Comparison of ENCODE assay signal across 8 cellular contexts in the genomic region with DNA sequence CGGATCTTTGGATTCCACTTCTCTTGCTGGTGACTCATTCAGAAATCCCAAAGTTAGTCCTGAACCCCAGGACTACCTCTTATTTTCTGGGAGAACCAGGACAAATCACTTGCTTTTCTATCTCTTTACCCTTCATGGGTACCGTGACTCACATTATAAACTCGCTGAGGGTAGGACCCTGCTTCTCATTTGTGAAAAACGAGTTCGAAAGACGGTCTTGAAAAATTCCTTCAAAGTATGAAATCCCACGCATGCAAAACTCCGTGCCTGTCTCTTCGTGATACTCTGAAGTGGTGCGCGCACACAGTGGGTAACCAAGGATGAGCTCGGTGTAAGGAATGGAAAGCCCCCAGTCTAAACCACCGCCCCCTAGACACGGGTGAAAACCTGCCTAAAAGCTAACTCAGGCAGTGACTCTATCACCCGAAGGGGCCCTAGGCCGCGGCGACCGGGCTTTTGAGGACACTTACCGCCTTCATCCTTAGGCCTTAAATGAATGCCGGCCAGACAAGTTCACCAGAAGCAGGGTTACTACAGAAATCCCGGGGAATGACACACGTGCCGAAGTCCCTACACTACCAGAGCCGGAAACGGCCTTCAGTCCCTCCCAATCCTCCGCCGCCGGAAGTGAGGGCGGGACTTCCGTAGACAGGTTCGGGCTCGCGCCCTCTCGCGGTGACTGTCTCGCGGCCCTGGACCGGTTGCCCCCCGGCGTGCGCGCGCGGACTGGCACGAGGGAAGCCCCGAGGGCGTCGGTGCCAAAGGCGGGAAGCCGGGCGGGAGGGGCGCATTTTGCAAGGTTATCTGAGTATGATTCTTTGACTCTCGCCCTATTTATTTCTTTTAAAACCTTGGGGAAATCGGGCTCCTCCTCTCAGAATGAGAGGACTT. TPM values are rescaled to one million over a fixed set of nuclear protein-coding genes. Genes with fewer than 3 reads are reported as not detected.
DNase-seq lines count a peak whose midpoint lies in the region; ATAC-seq and TF ChIP-seq lines count a peak whose summit lies in the region.

A gene with protein sequence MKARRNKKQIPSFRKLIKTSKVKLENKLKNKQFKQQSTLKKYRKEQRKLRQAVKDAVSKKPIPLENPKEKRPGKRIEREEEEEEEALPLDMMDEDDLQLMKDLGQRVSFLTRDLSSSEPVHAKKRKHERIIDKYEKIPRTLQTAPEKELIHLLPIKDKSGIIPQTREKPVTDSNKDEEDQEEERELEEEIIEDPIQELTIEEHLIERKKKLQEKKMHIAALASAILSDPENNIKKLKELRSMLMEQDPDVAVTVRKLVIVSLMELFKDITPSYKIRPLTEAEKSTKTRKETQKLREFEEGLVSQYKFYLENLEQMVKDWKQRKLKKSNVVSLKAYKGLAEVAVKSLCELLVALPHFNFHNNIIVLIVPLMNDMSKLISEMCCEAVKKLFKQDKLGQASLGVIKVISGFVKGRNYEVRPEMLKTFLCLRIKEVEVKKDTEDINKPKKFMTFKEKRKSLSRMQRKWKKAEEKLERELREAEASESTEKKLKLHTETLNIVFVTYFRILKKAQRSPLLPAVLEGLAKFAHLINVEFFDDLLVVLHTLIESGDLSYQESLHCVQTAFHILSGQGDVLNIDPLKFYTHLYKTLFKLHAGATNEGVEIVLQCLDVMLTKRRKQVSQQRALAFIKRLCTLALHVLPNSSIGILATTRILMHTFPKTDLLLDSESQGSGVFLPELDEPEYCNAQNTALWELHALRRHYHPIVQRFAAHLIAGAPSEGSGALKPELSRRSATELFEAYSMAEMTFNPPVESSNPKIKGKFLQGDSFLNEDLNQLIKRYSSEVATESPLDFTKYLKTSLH (minus strand): TSS at position 580 of the 891 bp plus-strand sequence. CDS start 101 bp downstream, at position 479.

- no peaks in the 10 kb centered on the region for H3K79me2 ChIP-seq in parathyroid adenoma

- peak within 1 kb of the TSS; percentile 75 for H2AFZ ChIP-seq in parathyroid adenoma

- H3K9me3 Mint-ChIP-seq in activated naive CD8-positive, alpha-beta T cell treated with anti-CD3 and anti-CD28 coated beads, Interleukin-2, amount 50 U/mL, for 24 hours, result peaks cover 5% of the 10 kb centered on the region

- H3K4me3 ChIP-seq in cardiac muscle cell (peak within 1 kb of the TSS; percentile 68), parathyroid adenoma (ENCODE audit: low read depth, low read length) (peak within 1 kb of the TSS; percentile 77), tibial nerve (peak within 1 kb of the TSS; percentile 40 to 79 (median 68))

- H3K27ac Mint-ChIP-seq in activated naive CD8-positive, alpha-beta T cell treated with anti-CD3 and anti-CD28 coated beads, Interleukin-2, amount 50 U/mL, for 24 hours, result peak within 1 kb of the TSS; percentile 96

- DNase-seq in NCI-H1105 treated with DMSO at 0.1 percent for 48 hours (lab: John Stamatoyannopoulos, UW) (peak; percentile 69), SW 1271 (lab: John Stamatoyannopoulos, UW) (peak; percentile 78 to 87), cardiac muscle cell (ENCODE audit: low read depth in 1 of 2, low spot score in 1 of 2) (peak; percentile 96 to 97), tibial nerve (ENCODE audit: low spot score in 2 of 2) (peak; percentile 91 to 94)
- DNase-seq in activated naive CD8-positive, alpha-beta T cell treated with anti-CD3 and anti-CD28 coated beads, Interleukin-2, amount 50 U/mL, for 24 hours, result peak; percentile 98

- H3K27ac ChIP-seq in cardiac muscle cell (peak within 1 kb of the TSS; percentile 74), parathyroid adenoma (peak within 1 kb of the TSS; percentile 29), tibial nerve (peak within 1 kb of the TSS in 3 of 4 donors; percentile 74 to 82 (median 80))

- peak within 1 kb of the TSS; percentile 1 for H3K9ac ChIP-seq in parathyroid adenoma

- H3K4me3 Mint-ChIP-seq in activated naive CD8-positive, alpha-beta T cell treated with anti-CD3 and anti-CD28 coated beads, Interleukin-2, amount 50 U/mL, for 24 hours, result peak within 1 kb of the TSS; percentile 94

- peaks cover 40% of the 10 kb centered on the region for H3K36me3 Mint-ChIP-seq in activated naive CD8-positive, alpha-beta T cell treated with anti-CD3 and anti-CD28 coated beads, Interleukin-2, amount 50 U/mL, for 24 hours (ENCODE audit: low read depth)

- peaks cover 34% of the 10 kb centered on the region for H3K4me1 Mint-ChIP-seq in activated naive CD8-positive, alpha-beta T cell treated with anti-CD3 and anti-CD28 coated beads, Interleukin-2, amount 50 U/mL, for 24 hours

- TF ChIP-seq CTCF in GM12873 (IDR thresholded peaks at IDR 0.05; ENCODE audit: insufficient read depth, low read depth, low read length, missing control alignments), result peak; percentile 87
- TF ChIP-seq CTCF in cardiac muscle cell (IDR thresholded peaks at IDR 0.05; ENCODE audit: low read depth, low read length), result peak; percentile 79
- TF ChIP-seq CTCF in parathyroid adenoma (IDR thresholded peaks at IDR 0.05), result peak; percentile 90
- peak; percentile 89 to 95 (median 90) for TF ChIP-seq CTCF in tibial nerve (IDR thresholded peaks at IDR 0.05)

- H3K4me2 ChIP-seq in parathyroid adenoma (ENCODE audit: low read length), result peak within 1 kb of the TSS; percentile 94

- no peaks in the 10 kb centered on the region for H3K36me3 ChIP-seq in cardiac muscle cell
- H3K36me3 ChIP-seq in parathyroid adenoma (ENCODE audit: control insufficient read depth, insufficient read depth, low read length), result no peaks in the 10 kb centered on the region
- peaks cover 0 to 19% (median 0%) of the 10 kb centered on the region in 3 donors for H3K36me3 ChIP-seq in tibial nerve

- ATAC-seq in HG02678 (IDR thresholded peaks at IDR 0.05; ENCODE audit: unreplicated experiment), result peak; percentile 99
- ATAC-seq in activated naive CD8-positive, alpha-beta T cell treated with anti-CD3 and anti-CD28 coated beads, Interleukin-2, amount 50 U/mL, for 24 hours, result peak; percentile 100

- H3K27me3 ChIP-seq in cardiac muscle cell (no peaks in the 10 kb centered on the region), parathyroid adenoma (ENCODE audit: control insufficient read depth, insufficient read depth, low read length) (no peaks in the 10 kb centered on the region), tibial nerve (no peaks in the 10 kb centered on the region)

- TF ChIP-seq POLR2A in tibial nerve (IDR thresholded peaks at IDR 0.05), result no peak

- H3K27me3 Mint-ChIP-seq in activated naive CD8-positive, alpha-beta T cell treated with anti-CD3 and anti-CD28 coated beads, Interleukin-2, amount 50 U/mL, for 24 hours, result peaks cover 17% of the 10 kb centered on the region

- TF ChIP-seq EP300 in tibial nerve (IDR thresholded peaks at IDR 0.05), result peak; percentile 77 to 80

- H3K9me3 ChIP-seq in cardiac muscle cell (ENCODE audit: low read depth), result no peaks in the 10 kb centered on the region
- no peaks in the 10 kb centered on the region for H3K9me3 ChIP-seq in parathyroid adenoma (ENCODE audit: control insufficient read depth, low read length)
- no peaks in the 10 kb centered on the region for H3K9me3 ChIP-seq in tibial nerve

- WGBS in tibial nerve, 2 donors, result 1% methylated on average over 53 to 54 of the region's 55 CpGs

- peaks cover 6% of the 10 kb centered on the region for H3K4me1 ChIP-seq in cardiac muscle cell (ENCODE audit: low read depth)
- H3K4me1 ChIP-seq in parathyroid adenoma, result peaks cover 5% of the 10 kb centered on the region
- peaks cover 0 to 34% (median 14%) of the 10 kb centered on the region in 4 donors for H3K4me1 ChIP-seq in tibial nerve

RNA-seq across cellular contexts. Expression of the gene that starts here (rescaled TPM):
- total RNA-seq in cardiac muscle cell (7.1 and 10.4 TPM in 2 replicates), tibial nerve (10 to 100 TPM; 20.6 to 27.4 (median 25.9) TPM)
- 9.0 and 11.9 TPM in 2 replicates for polyA plus RNA-seq in cardiac muscle cell

Comparison
In these comparisons a context has a peak if more than half of its experiments do, and no peak if none do; other contexts are left out.
1. Peak in every context shown above with its lines: DNase-seq, ATAC-seq, H3K4me3 ChIP-seq and H3K27ac ChIP-seq.
2. H3K27ac ChIP-seq: peak in every context shown above with its lines; median percentile 80 in tibial nerve; 74 in cardiac muscle cell; 29 in parathyroid adenoma.